1 cellular context compared by ENCODE assay signal in genomic region chr1:225777583-225778411, GRCh38.
TF ChIP-seq lines count a peak whose summit lies in the region.

Gene SRP9, plus strand, starts transcription at chr1:225777826. Its CDS starts 115 bp downstream, at chr1:225777941.

TF ChIP-seq in K562, 482 proteins besides CTCF, POLR2A, EP300 and RAD21 (continued from another document and continues in another):
- TF ChIP-seq MGA (IDR thresholded peaks at IDR 0.05) (peak; percentile 82), HBP1 (CRISPR knock-in tag; IDR thresholded peaks at IDR 0.05) (0 out of 2 replicates have a peak, but pooled peaks have one; percentile 49), HNRNPUL1 (IDR thresholded peaks at IDR 0.05; ENCODE audit: low read length) (no peak), EGR1 (conservative IDR thresholded peaks at IDR 0.05) (peak; percentile 87), MECOM (CRISPR knock-in tag; IDR thresholded peaks at IDR 0.05) (no peak), PHF21A (IDR thresholded peaks at IDR 0.05; ENCODE audit: borderline replicate concordance, low read depth) (0 out of 2 replicates have a peak, but pooled peaks have one; percentile 7), PRDM10 (IDR thresholded peaks at IDR 0.05; ENCODE audit: partially characterized antibody) (peak; percentile 23), KAT8 (IDR thresholded peaks at IDR 0.05; ENCODE audit: low read depth) (peak; percentile 73), THRAP3 (IDR thresholded peaks at IDR 0.05; ENCODE audit: borderline replicate concordance) (no peak; the same call in 1 of the 2 replicates), NONO (IDR thresholded peaks at IDR 0.05; ENCODE audit: low read depth in 2 of 2, low read length in 1 of 2) (peak in 1 of 2 experiments; percentile 14; a peak in 1 of 4 replicates), POLR2G (IDR thresholded peaks at IDR 0.05; ENCODE audit: low read depth, low read length) (peak; percentile 96), PHF8 (IDR thresholded peaks at IDR 0.05; ENCODE audit: borderline replicate concordance, low read length) (peak; percentile 83), RFX7 (CRISPR knock-in tag; IDR thresholded peaks at IDR 0.05) (0 out of 2 replicates have a peak, but pooled peaks have one; percentile 71), YY1 (IDR thresholded peaks at IDR 0.05; ENCODE audit: borderline replicate concordance in 1 of 3, control insufficient read depth in 1 of 3, extremely low read depth in 1 of 3, insufficient read depth in 3 of 3, insufficient read length in 1 of 3, insufficient replicate concordance in 2 of 3, low read depth in 1 of 3, low read length in 2 of 3) (peak; percentile 92 to 94 (median 93)), E4F1 (CRISPR knock-in tag; IDR thresholded peaks at IDR 0.05; ENCODE audit: borderline replicate concordance) (no peak), MITF (IDR thresholded peaks at IDR 0.05) (peak; percentile 84), KHSRP (IDR thresholded peaks at IDR 0.05) (no peak), ZFP36 (IDR thresholded peaks at IDR 0.05; ENCODE audit: low read depth, low read length, partially characterized antibody) (peak; percentile 41), TFAM (CRISPR knock-in tag; conservative IDR thresholded peaks at IDR 0.05) (no peak), POLR2AphosphoS5 (IDR thresholded peaks at IDR 0.05; ENCODE audit: control insufficient read depth, insufficient read depth, low read depth, low read length) (peak; percentile 62), GABPB1 (CRISPR knock-in tag; IDR thresholded peaks at IDR 0.05) (peak; percentile 79), ATF6 (CRISPR knock-in tag; IDR thresholded peaks at IDR 0.05) (no peak), KDM2B (CRISPR knock-in tag; IDR thresholded peaks at IDR 0.05) (no peak), ZBTB7A (IDR thresholded peaks at IDR 0.05; ENCODE audit: borderline replicate concordance, control insufficient read depth, low read depth, low read length) (no peak), BHLHE40 (IDR thresholded peaks at IDR 0.05; ENCODE audit: low read length) (peak; percentile 84), FOXP1 (CRISPR knock-in tag; IDR thresholded peaks at IDR 0.05) (peak; percentile 73), HDAC8 (tag; IDR thresholded peaks at IDR 0.05) (no peak)
